1 cellular context compared by ENCODE assay signal in the genomic region with DNA sequence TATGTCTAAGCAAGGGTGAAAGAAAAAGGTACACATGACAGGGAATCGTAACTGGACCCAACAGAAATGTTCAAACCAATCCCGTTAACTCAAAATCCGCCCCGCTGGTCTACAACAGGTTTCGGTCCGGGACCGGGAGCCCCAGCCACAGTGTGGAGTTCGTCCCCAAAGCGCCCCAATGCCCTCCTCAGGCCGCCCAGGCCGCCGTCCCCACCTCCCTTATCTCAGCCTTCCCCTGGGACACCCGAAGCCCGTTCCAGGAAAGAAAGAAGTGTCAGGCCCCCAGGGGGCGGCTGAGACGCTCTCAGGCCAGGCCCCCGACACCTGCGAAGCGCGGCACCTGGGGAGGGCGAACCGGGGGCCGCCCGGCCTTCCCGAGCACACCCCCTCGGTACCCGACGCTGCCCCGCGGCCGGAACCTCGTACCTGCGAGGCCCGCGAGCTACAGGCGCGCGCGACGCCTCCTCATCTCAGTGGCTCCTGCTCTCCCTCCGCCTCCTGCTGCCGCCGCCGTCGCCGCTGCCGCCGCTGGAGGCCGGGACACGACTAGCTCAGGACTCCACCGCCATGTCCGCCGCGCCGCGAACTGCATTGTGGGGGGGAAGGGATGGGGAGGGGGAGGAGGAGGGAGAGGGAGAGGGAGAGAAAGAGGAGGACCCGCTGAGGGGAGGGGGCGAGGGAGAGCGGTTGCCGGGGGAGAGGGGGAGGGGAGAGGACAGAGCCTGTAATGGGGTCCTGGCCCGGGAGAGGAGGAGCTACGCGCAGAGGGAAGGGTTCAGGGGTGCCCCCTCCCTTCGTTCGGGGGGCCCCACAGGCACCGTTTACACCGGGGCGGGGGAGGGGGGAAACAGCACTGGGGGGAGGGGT.
A peak's percentile ranks its signal among the peaks of the same experiment; 100 is the strongest.
TF ChIP-seq lines count a peak whose summit lies in the region.

A gene with protein sequence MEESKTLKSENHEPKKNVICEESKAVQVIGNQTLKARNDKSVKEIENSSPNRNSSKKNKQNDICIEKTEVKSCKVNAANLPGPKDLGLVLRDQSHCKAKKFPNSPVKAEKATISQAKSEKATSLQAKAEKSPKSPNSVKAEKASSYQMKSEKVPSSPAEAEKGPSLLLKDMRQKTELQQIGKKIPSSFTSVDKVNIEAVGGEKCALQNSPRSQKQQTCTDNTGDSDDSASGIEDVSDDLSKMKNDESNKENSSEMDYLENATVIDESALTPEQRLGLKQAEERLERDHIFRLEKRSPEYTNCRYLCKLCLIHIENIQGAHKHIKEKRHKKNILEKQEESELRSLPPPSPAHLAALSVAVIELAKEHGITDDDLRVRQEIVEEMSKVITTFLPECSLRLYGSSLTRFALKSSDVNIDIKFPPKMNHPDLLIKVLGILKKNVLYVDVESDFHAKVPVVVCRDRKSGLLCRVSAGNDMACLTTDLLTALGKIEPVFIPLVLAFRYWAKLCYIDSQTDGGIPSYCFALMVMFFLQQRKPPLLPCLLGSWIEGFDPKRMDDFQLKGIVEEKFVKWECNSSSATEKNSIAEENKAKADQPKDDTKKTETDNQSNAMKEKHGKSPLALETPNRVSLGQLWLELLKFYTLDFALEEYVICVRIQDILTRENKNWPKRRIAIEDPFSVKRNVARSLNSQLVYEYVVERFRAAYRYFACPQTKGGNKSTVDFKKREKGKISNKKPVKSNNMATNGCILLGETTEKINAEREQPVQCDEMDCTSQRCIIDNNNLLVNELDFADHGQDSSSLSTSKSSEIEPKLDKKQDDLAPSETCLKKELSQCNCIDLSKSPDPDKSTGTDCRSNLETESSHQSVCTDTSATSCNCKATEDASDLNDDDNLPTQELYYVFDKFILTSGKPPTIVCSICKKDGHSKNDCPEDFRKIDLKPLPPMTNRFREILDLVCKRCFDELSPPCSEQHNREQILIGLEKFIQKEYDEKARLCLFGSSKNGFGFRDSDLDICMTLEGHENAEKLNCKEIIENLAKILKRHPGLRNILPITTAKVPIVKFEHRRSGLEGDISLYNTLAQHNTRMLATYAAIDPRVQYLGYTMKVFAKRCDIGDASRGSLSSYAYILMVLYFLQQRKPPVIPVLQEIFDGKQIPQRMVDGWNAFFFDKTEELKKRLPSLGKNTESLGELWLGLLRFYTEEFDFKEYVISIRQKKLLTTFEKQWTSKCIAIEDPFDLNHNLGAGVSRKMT (N-terminal part only) (minus strand): TSS at position 588 of the 867 bp plus-strand sequence. CDS start 26,812 bp downstream, outside the sequence.

TF ChIP-seq in K562, 482 proteins besides CTCF, POLR2A, EP300 and RAD21 (continued from another document):
- TF ChIP-seq CBX1 (IDR thresholded peaks at IDR 0.05; ENCODE audit: low read depth) (peak; percentile 74; the same call in 1 of the 2 replicates), TAF7 (tag; IDR thresholded peaks at IDR 0.05) (peak; percentile 72), ESRRA (IDR thresholded peaks at IDR 0.05; ENCODE audit: borderline replicate concordance, low read depth) (no peak), ZNF124 (CRISPR knock-in tag; IDR thresholded peaks at IDR 0.05) (no peak), ILK (tag; IDR thresholded peaks at IDR 0.05; ENCODE audit: borderline replicate concordance, low read depth) (no peak), DLX4 (CRISPR knock-in tag; IDR thresholded peaks at IDR 0.05) (no peak), OTX1 (CRISPR knock-in tag; IDR thresholded peaks at IDR 0.05) (no peak), ZNF165 (CRISPR knock-in tag; IDR thresholded peaks at IDR 0.05; ENCODE audit: borderline replicate concordance) (no peak), ZBTB12 (CRISPR knock-in tag; IDR thresholded peaks at IDR 0.05) (no peak)
- TF ChIP-seq, protein P1, sequence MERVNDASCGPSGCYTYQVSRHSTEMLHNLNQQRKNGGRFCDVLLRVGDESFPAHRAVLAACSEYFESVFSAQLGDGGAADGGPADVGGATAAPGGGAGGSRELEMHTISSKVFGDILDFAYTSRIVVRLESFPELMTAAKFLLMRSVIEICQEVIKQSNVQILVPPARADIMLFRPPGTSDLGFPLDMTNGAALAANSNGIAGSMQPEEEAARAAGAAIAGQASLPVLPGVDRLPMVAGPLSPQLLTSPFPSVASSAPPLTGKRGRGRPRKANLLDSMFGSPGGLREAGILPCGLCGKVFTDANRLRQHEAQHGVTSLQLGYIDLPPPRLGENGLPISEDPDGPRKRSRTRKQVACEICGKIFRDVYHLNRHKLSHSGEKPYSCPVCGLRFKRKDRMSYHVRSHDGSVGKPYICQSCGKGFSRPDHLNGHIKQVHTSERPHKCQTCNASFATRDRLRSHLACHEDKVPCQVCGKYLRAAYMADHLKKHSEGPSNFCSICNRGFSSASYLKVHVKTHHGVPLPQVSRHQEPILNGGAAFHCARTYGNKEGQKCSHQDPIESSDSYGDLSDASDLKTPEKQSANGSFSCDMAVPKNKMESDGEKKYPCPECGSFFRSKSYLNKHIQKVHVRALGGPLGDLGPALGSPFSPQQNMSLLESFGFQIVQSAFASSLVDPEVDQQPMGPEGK (CRISPR knock-in tag; IDR thresholded peaks at IDR 0.05; ENCODE audit: borderline replicate concordance) = no peak
